In the genomic region with DNA sequence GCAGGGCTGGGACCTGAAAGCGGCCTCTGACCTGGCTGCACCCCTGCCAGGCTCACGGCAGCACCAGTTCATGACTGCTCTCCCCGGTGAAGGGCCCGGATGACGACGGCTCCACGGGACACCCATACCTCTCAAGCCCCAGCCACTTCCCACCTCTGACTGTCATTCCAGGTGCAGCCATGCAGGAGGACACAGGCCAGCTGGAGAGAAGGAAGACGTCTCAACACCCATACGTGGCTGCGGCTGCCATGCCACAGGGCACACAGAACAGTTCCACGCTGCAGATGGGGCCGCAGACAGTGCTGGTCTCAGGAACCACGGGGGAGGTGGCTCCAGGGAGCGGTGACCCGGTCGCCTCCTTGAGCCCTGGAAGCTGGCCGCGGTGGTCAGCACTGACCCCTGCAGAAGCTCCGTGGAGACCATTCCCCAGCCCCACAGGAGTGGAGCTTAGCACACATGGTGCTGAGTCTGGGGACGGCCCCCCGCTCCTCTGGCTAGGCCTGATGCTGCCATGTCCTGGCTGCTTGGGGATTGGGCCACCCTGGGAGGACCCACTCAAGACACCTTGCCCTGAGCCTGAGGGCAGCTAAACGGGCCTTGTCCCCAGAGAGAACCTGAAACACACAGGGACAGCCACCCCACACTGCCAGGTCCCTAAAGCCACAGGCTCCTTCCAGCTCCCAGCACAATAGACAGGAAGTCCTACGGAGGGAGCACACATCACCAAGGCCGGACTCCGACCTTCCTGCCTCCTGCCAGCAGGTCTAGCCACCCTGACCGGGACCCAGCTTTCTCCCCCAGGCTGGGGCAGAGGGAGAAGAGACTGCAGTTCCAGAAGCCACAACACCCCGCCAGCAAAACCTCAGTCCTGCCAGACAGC, we compare ENCODE assay signal across 16 cellular contexts. TPM values are rescaled to one million over a fixed set of nuclear protein-coding genes. Genes with fewer than 3 reads are reported as not detected.
A peak's percentile ranks its signal among the peaks of the same experiment; 100 is the strongest.
DNase-seq lines count a peak whose midpoint lies in the region; ATAC-seq and TF ChIP-seq lines count a peak whose summit lies in the region.
"Had no signal": no experiment of that assay in that cellular context is flagged by ENCODE, and none has a peak within 500 bp of the region (broad histone marks: within the 10 kb centered on the region; RNA-seq: fewer than 3 reads in every experiment).

No MANE protein-coding gene starts in this region.

- H3K4me3 ChIP-seq in BLaER1 = no peak overlapping the region
- no peak overlapping the region for H3K4me3 ChIP-seq in HUES64 (ENCODE audit: low read length)
- no peak overlapping the region for H3K4me3 ChIP-seq in colonic mucosa

- H3K27me3 ChIP-seq in BLaER1 (no peaks in the 10 kb centered on the region), HUES64 (ENCODE audit: insufficient read depth, low read length) (no peaks in the 10 kb centered on the region), colonic mucosa (no peaks in the 10 kb centered on the region)

- DNase-seq in left lobe of liver (ENCODE audit: low spot score) (peak; percentile 16), posterior cingulate gyrus (peak in 6 of 10 donors; percentile 3 to 81 (median 32)), EL (no peak), colonic mucosa (no peak)
- DNase-seq: activated CD8-positive, alpha-beta T cell treated with anti-CD3 and anti-CD28 coated beads for 36 hours; foreskin melanocyte; naive thymus-derived CD4-positive, alpha-beta T cell; NCI-H146; NCI-H345; retina; T-helper 1 cell had no signal

- H3K4me2 ChIP-seq in BLaER1 = peak overlapping the region; percentile 72

- TF ChIP-seq CTCF in colonic mucosa (IDR thresholded peaks at IDR 0.05) = no peak

- intact Hi-C loops in posterior cingulate gyrus (cut with DNase I) (no loop called here), colonic mucosa (cut with DNase I) (no loop called here)

- H3K36me3 ChIP-seq in BLaER1 = no peaks in the 10 kb centered on the region
- no peaks in the 10 kb centered on the region for H3K36me3 ChIP-seq in HUES64 (ENCODE audit: insufficient read depth, low read length)
- no peaks in the 10 kb centered on the region for H3K36me3 ChIP-seq in colonic mucosa

- H4K20me1 ChIP-seq in BLaER1 = 0 out of 2 replicates have a peak, but pooled peaks cover 12% of the 10 kb centered on the region

- H3K27ac ChIP-seq in BLaER1 = no peak overlapping the region
- H3K27ac ChIP-seq in HUES64 (ENCODE audit: low read depth, low read length) = no peak overlapping the region
- no peak overlapping the region for H3K27ac ChIP-seq in colonic mucosa
- H3K27ac ChIP-seq: VCaP had no signal

- no peak for ATAC-seq in left lobe of liver
- no peak for ATAC-seq in HG03175 (IDR thresholded peaks at IDR 0.05; ENCODE audit: unreplicated experiment)
- ATAC-seq: activated CD8-positive, alpha-beta T cell treated with anti-CD3 and anti-CD28 coated beads for 36 hours; activated T-helper 17 cell treated with anti-CD3 and anti-CD28 coated beads, Interleukin-2, amount 50 U/mL, for 72 hours; naive thymus-derived CD4-positive, alpha-beta T cell had no signal

- peaks cover 69% of the 10 kb centered on the region for H3K4me1 ChIP-seq in BLaER1
- H3K4me1 ChIP-seq in HUES64 (ENCODE audit: insufficient read depth, low read length) = no peaks in the 10 kb centered on the region
- no peaks in the 10 kb centered on the region for H3K4me1 ChIP-seq in colonic mucosa

- H3K9ac ChIP-seq in BLaER1 = no peak overlapping the region
- 0 out of 2 replicates have a peak overlapping the region, but pooled peaks have one; percentile 8 for H3K9ac ChIP-seq in HUES64 (ENCODE audit: low read depth, low read length)
- H3K9ac ChIP-seq in colonic mucosa (ENCODE audit: low read depth in 2 of 2, low read length in 2 of 2) = no peak overlapping the region

- peaks cover 14% of the 10 kb centered on the region for H3K9me3 ChIP-seq in BLaER1
- no peaks in the 10 kb centered on the region for H3K9me3 ChIP-seq in HUES64 (ENCODE audit: insufficient read depth, low read depth, low read length)
- H3K9me3 ChIP-seq in colonic mucosa = no peaks in the 10 kb centered on the region

- 91% methylated on average over 27 of the region's 27 CpGs for WGBS in HUES64

RNA-seq across cellular contexts. Expression of gene WNT9A, which starts 8.6 kb away (rescaled TPM):
- polyA plus RNA-seq in HUES64 (2013, experiment 1 of 2) = 0.75 TPM
- 0.82 TPM for polyA plus RNA-seq in HUES64 (2013, experiment 2 of 2)
- total RNA-seq in left lobe of liver = 0.05 TPM
- 1 to 10 TPM; 2.6 to 3.3 TPM for total RNA-seq in colonic mucosa
- total RNA-seq: activated CD8-positive, alpha-beta T cell treated with anti-CD3 and anti-CD28 coated beads for 36 hours had no signal
- polyA plus RNA-seq: naive thymus-derived CD4-positive, alpha-beta T cell had no signal

Comparison
In these comparisons a context has a peak if more than half of its experiments do, and no peak if none do; other contexts are left out.
1. DNase-seq: peak in left lobe of liver (single experiment) and posterior cingulate gyrus (6 of 10); none in EL (single experiment) and colonic mucosa (single experiment).